ENCODE assay signal across 8 cellular contexts in the genomic region with DNA sequence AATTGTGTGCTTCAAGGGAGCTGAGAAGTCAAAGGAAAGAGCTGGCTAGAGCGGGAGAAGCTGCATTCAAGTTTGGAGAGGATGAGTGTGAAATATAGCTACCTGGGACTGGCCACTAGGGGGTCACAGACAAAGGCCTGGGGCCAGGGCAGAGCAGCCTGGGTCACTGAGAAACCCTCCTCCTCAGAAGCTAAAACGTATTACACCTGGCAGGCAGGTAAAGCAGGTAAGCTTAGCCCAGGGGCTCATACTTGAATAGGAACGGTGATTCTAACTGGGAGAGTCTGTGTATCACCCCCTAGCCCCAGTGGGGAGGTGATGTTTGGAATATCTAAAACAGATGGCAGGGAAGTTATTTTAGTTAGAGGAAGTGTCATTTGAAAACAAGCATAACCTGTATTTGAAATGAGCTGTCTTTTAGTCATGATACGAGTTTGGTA. TPM values are rescaled to one million over a fixed set of nuclear protein-coding genes. Genes with fewer than 3 reads are reported as not detected.
DNase-seq lines count a peak whose midpoint lies in the region; ATAC-seq and TF ChIP-seq lines count a peak whose summit lies in the region.

No MANE protein-coding gene starts in this region.

- CTCF ChIA-PET in CD8-positive, alpha-beta memory T cell (lab: Charles Lee), result interaction anchor here (2.2 kb wide), 1 partner anchor 10 kb away, joined by 5 read pairs; no protein-coding TSS in a partner anchor

- H3K9me3 ChIP-seq in CD8-positive, alpha-beta memory T cell (ENCODE audit: low read length), result no peaks in the 10 kb centered on the region

- no peak for ATAC-seq in natural killer cell
- ATAC-seq in natural killer cell treated with Interleukin-12 subunit alpha and Interleukin-12 subunit beta and Interleukin-15 and Interleukin-18, amount 100 ng/mL, for 72 hours, result no peak
- no peak for ATAC-seq in GM18873 (IDR thresholded peaks at IDR 0.05; ENCODE audit: low FRiP score, unreplicated experiment)
- ATAC-seq in HG02852 (IDR thresholded peaks at IDR 0.05; ENCODE audit: unreplicated experiment), result no peak

- H3K27ac Mint-ChIP-seq in natural killer cell, result no peak overlapping the region
- no peak overlapping the region for H3K27ac Mint-ChIP-seq in natural killer cell treated with Interleukin-12 subunit alpha and Interleukin-12 subunit beta and Interleukin-15 and Interleukin-18, amount 100 ng/mL, for 72 hours
- H3K27ac Mint-ChIP-seq in CD8-positive, alpha-beta memory T cell, result peak overlapping the region in 2 of 8 donors; percentile 11 to 28

- peak; percentile 15 for TF ChIP-seq CTCF in natural killer cell (IDR thresholded peaks at IDR 0.05)
- TF ChIP-seq CTCF in fibroblast of pulmonary artery (IDR thresholded peaks at IDR 0.05; ENCODE audit: low read length, missing control alignments), result peak; percentile 30

- H3K27me3 ChIP-seq in CD8-positive, alpha-beta memory T cell (ENCODE audit: insufficient read depth, low read length, poor library complexity, severe bottlenecking), result no peaks in the 10 kb centered on the region

- no peaks in the 10 kb centered on the region for H3K36me3 Mint-ChIP-seq in natural killer cell
- H3K36me3 Mint-ChIP-seq in natural killer cell treated with Interleukin-12 subunit alpha and Interleukin-12 subunit beta and Interleukin-15 and Interleukin-18, amount 100 ng/mL, for 72 hours, result no peaks in the 10 kb centered on the region
- no peaks in the 10 kb centered on the region for H3K36me3 Mint-ChIP-seq in CD8-positive, alpha-beta memory T cell

- no peak overlapping the region for H3K4me3 Mint-ChIP-seq in natural killer cell
- H3K4me3 Mint-ChIP-seq in natural killer cell treated with Interleukin-12 subunit alpha and Interleukin-12 subunit beta and Interleukin-15 and Interleukin-18, amount 100 ng/mL, for 72 hours, result no peak overlapping the region
- H3K4me3 Mint-ChIP-seq in CD8-positive, alpha-beta memory T cell, result no peak overlapping the region

- no peak overlapping the region for H3K27ac ChIP-seq in CD8-positive, alpha-beta memory T cell (ENCODE audit: low read depth, low read length)

- no peaks in the 10 kb centered on the region for H3K4me1 Mint-ChIP-seq in natural killer cell
- no peaks in the 10 kb centered on the region for H3K4me1 Mint-ChIP-seq in natural killer cell treated with Interleukin-12 subunit alpha and Interleukin-12 subunit beta and Interleukin-15 and Interleukin-18, amount 100 ng/mL, for 72 hours (ENCODE audit: low read depth in 2 of 2)
- peaks cover 7 to 20% (median 18%) of the 10 kb centered on the region in 3 donors for H3K4me1 Mint-ChIP-seq in CD8-positive, alpha-beta memory T cell

- peaks cover 8 to 21% of the 10 kb centered on the region in 2 donors for H3K27me3 Mint-ChIP-seq in natural killer cell (ENCODE audit: low read depth in 2 of 2)
- H3K27me3 Mint-ChIP-seq in natural killer cell treated with Interleukin-12 subunit alpha and Interleukin-12 subunit beta and Interleukin-15 and Interleukin-18, amount 100 ng/mL, for 72 hours, result peaks cover 7 to 20% of the 10 kb centered on the region in 2 donors
- no peaks in the 10 kb centered on the region for H3K27me3 Mint-ChIP-seq in CD8-positive, alpha-beta memory T cell

- peaks cover 6% of the 10 kb centered on the region for H3K4me1 ChIP-seq in CD8-positive, alpha-beta memory T cell (ENCODE audit: insufficient read depth, low read length)

- H3K9me3 Mint-ChIP-seq in natural killer cell, result no peaks in the 10 kb centered on the region
- H3K9me3 Mint-ChIP-seq in natural killer cell treated with Interleukin-12 subunit alpha and Interleukin-12 subunit beta and Interleukin-15 and Interleukin-18, amount 100 ng/mL, for 72 hours, result no peaks in the 10 kb centered on the region
- no peaks in the 10 kb centered on the region for H3K9me3 Mint-ChIP-seq in CD8-positive, alpha-beta memory T cell

- intact Hi-C loops in natural killer cell (cut with micrococcal nuclease), result no loop called here

- H3K36me3 ChIP-seq in CD8-positive, alpha-beta memory T cell (ENCODE audit: insufficient read depth, low read length), result no peaks in the 10 kb centered on the region

- DNase-seq in natural killer cell, result no peak
- DNase-seq in natural killer cell treated with Interleukin-12 subunit alpha and Interleukin-12 subunit beta and Interleukin-15 and Interleukin-18, amount 100 ng/mL, for 72 hours (ENCODE audit: low spot score), result no peak
- peak; percentile 10 for DNase-seq in NOMO-1 treated with dmso at 0.1 percent for 144 hours (lab: John Stamatoyannopoulos, UW; ENCODE audit: unreplicated experiment)
- DNase-seq in fibroblast of pulmonary artery (ENCODE audit: low read depth), result no peak
- no peak for DNase-seq in CD8-positive, alpha-beta memory T cell
- DNase-seq in midbrain (lab: John Stamatoyannopoulos, UW), result no peak

- POLR2A ChIA-PET in CD8-positive, alpha-beta memory T cell (lab: Charles Lee), result no interaction called here

- no peak overlapping the region for H3K4me3 ChIP-seq in fibroblast of pulmonary artery (replicated peaks; ENCODE audit: low read depth, low read length)
- H3K4me3 ChIP-seq in CD8-positive, alpha-beta memory T cell (ENCODE audit: low read length), result no peak overlapping the region

RNA-seq across cellular contexts. Expression of gene KRT37, which starts 6.8 kb away (rescaled TPM):
- total RNA-seq in natural killer cell, result not detected
- not detected for total RNA-seq in natural killer cell treated with Interleukin-12 subunit alpha and Interleukin-12 subunit beta and Interleukin-15 and Interleukin-18, amount 100 ng/mL, for 72 hours
- not detected for total RNA-seq in CD8-positive, alpha-beta memory T cell
- polyA plus RNA-seq in CD8-positive, alpha-beta memory T cell, result not detected

RNA-seq across cellular contexts. Expression of gene KRT31, which starts 20.2 kb away (rescaled TPM):
- total RNA-seq in natural killer cell, result not detected
- total RNA-seq in natural killer cell treated with Interleukin-12 subunit alpha and Interleukin-12 subunit beta and Interleukin-15 and Interleukin-18, amount 100 ng/mL, for 72 hours, result not detected
- not detected for total RNA-seq in CD8-positive, alpha-beta memory T cell
- not detected for polyA plus RNA-seq in CD8-positive, alpha-beta memory T cell

RNA-seq across cellular contexts. Expression of gene KRT38, which starts 23.2 kb away (rescaled TPM):
- not detected for total RNA-seq in natural killer cell
- total RNA-seq in natural killer cell treated with Interleukin-12 subunit alpha and Interleukin-12 subunit beta and Interleukin-15 and Interleukin-18, amount 100 ng/mL, for 72 hours, result not detected
- total RNA-seq in CD8-positive, alpha-beta memory T cell, result not detected
- not detected for polyA plus RNA-seq in CD8-positive, alpha-beta memory T cell

RNA-seq across cellular contexts. Expression of gene KRT34, which starts 35.5 kb away (rescaled TPM):
- total RNA-seq in natural killer cell, result not detected
- not detected for total RNA-seq in natural killer cell treated with Interleukin-12 subunit alpha and Interleukin-12 subunit beta and Interleukin-15 and Interleukin-18, amount 100 ng/mL, for 72 hours
- total RNA-seq in CD8-positive, alpha-beta memory T cell, result not detected
- not detected for polyA plus RNA-seq in CD8-positive, alpha-beta memory T cell

RNA-seq across cellular contexts. Expression of gene KRT33B, which starts 48.0 kb away (rescaled TPM):
- total RNA-seq in natural killer cell, result not detected
- not detected for total RNA-seq in natural killer cell treated with Interleukin-12 subunit alpha and Interleukin-12 subunit beta and Interleukin-15 and Interleukin-18, amount 100 ng/mL, for 72 hours
- not detected for total RNA-seq in CD8-positive, alpha-beta memory T cell
- polyA plus RNA-seq in CD8-positive, alpha-beta memory T cell, result not detected
